9 cellular contexts compared by ENCODE assay signal in the genomic region with DNA sequence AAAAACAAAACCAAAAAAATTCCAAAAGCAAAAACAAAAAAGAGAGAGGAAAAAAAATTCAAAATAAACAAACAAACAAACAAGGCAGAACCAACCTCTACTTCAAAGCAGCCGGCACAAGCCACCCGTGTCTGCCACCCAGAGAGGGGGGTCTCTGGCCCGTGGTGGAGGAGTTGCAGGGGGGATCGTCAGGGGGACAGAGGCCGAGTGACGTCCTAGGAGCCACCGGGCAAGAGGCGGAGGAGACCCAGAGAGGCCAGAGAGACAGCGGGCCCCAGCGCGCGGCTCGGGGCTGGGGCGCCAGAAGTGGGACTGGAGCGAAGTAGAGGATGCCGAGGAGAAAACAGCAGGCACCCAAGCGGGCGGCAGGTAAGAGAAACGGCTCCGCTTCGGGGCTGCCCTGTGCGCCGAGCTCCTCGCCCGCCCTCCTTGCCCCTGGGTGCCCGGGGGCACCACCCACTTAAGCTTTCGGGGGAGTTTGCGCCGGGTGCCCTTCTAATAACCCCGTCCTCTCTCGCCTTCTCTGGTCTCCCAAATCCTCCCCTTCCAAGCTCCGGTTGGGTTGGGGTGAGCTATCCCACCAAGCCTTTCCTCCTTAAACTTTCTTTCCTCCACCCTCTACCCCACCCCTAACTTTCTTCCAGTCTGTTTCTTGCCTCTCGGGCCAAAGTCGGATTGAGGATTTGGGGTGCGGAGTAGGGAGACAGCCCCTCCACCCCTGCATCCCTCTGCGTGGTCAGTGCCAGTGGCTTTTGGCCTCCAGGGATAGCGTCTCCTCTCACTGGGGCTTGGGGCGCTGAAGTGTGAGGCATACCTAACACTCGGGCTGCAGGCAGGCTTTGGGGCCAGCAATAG. TPM values are rescaled to one million over a fixed set of nuclear protein-coding genes. Genes with fewer than 3 reads are reported as not detected.
A peak's percentile ranks its signal among the peaks of the same experiment; 100 is the strongest.
DNase-seq lines count a peak whose midpoint lies in the region; TF ChIP-seq lines count a peak whose summit lies in the region.
"Had no signal": no experiment of that assay in that cellular context is flagged by ENCODE, and none has a peak within 500 bp of the region (broad histone marks: within the 10 kb centered on the region; RNA-seq: fewer than 3 reads in every experiment).

No MANE protein-coding gene starts in this region.

- peaks cover 35% of the 10 kb centered on the region for H3K27me3 ChIP-seq in HUES48 (ENCODE audit: control insufficient read depth, insufficient read depth, low read length)
- no peaks in the 10 kb centered on the region for H3K27me3 ChIP-seq in neural cell (ENCODE audit: insufficient read depth, low read depth, low read length)
- H3K27me3 ChIP-seq in vagina, result no peaks in the 10 kb centered on the region

- H4K20me1 ChIP-seq in neural cell (ENCODE audit: insufficient read depth), result no peaks in the 10 kb centered on the region

- no peaks in the 10 kb centered on the region for H3K9me2 ChIP-seq in neural cell (ENCODE audit: insufficient read depth, low read length)

- H3K27ac ChIP-seq in HUES48 (ENCODE audit: low read depth, low read length), result no peak overlapping the region
- peak overlapping the region; percentile 79 for H3K27ac ChIP-seq in neural cell (ENCODE audit: low read length)
- H3K27ac ChIP-seq in vagina, result peak overlapping the region; percentile 62
- H3K27ac ChIP-seq: HL-60 had no signal

- H3K9me3 ChIP-seq in HUES48 (ENCODE audit: control insufficient read depth, insufficient read depth, low read length), result no peaks in the 10 kb centered on the region
- H3K9me3 ChIP-seq in neural cell (ENCODE audit: low read length), result no peaks in the 10 kb centered on the region
- H3K9me3 ChIP-seq in vagina, result no peaks in the 10 kb centered on the region

- peak overlapping the region; percentile 54 for H3K4me2 ChIP-seq in neural cell (ENCODE audit: low read length)

- TF ChIP-seq CTCF in epithelial cell of proximal tubule (conservative IDR thresholded peaks at IDR 0.05; ENCODE audit: low read depth, low read length) (no peak), neural cell (IDR thresholded peaks at IDR 0.05; ENCODE audit: poor library complexity, severe bottlenecking) (no peak), vagina (IDR thresholded peaks at IDR 0.05) (no peak)

- TF ChIP-seq POLR2A in vagina (IDR thresholded peaks at IDR 0.05) (no peak), erythroblast (IDR thresholded peaks at IDR 0.05; ENCODE audit: low read length) (no peak)

- H3K36me3 ChIP-seq in HUES48 (ENCODE audit: control insufficient read depth, insufficient read depth, low read length) (no peaks in the 10 kb centered on the region), neural cell (ENCODE audit: insufficient read depth, low read length) (no peaks in the 10 kb centered on the region), vagina (no peaks in the 10 kb centered on the region)

- H3K4me1 ChIP-seq in HUES48 (ENCODE audit: control insufficient read depth, insufficient read depth, low read length) (peaks cover 9% of the 10 kb centered on the region), vagina (peaks cover 13% of the 10 kb centered on the region)

- TF ChIP-seq RAD21 in neural cell (conservative IDR thresholded peaks at IDR 0.05), result peak; percentile 49

- intact Hi-C loops in vagina (cut with DNase I), result no loop called here

- H3K4me3 ChIP-seq in HUES48 (ENCODE audit: low read depth, low read length) (peak overlapping the region; percentile 97), epithelial cell of proximal tubule (ENCODE audit: low read depth, low read length) (peak overlapping the region; percentile 67), neural cell (ENCODE audit: low read length) (peak overlapping the region; percentile 77), vagina (peak overlapping the region; percentile 49 to 59)

- DNase-seq in activated CD4-positive, alpha-beta T cell treated with anti-CD3 and anti-CD28 coated beads, Interleukin-2, amount 50 U/mL, for 24 hours (ENCODE audit: low read depth in 1 of 2, low spot score in 1 of 2), result peak; percentile 6 to 28
- DNase-seq in epithelial cell of proximal tubule (ENCODE audit: low read depth) (no peak), vagina (ENCODE audit: extremely low spot score in 2 of 2) (no peak), SHP77 treated with DMSO at 0.1 percent for 48 hours (lab: John Stamatoyannopoulos, UW) (no peak), erythroblast (lab: John Stamatoyannopoulos, UW) (no peak), SIG-M5 (lab: John Stamatoyannopoulos, UW) (no peak)

- no peak overlapping the region for H2AFZ ChIP-seq in neural cell (ENCODE audit: low read depth, low read length)

- H3K9ac ChIP-seq in HUES48 (ENCODE audit: low read depth, low read length) (no peak overlapping the region), neural cell (ENCODE audit: low read length) (peak overlapping the region; percentile 78)

- H3F3A ChIP-seq in neural cell (ENCODE audit: insufficient read depth, low read length, poor library complexity, severe bottlenecking), result no peaks in the 10 kb centered on the region

- no peak for TF ChIP-seq EP300 in neural cell (conservative IDR thresholded peaks at IDR 0.05; ENCODE audit: poor library complexity, severe bottlenecking)

- peaks cover 51% of the 10 kb centered on the region for H3K79me2 ChIP-seq in neural cell (replicated peaks; ENCODE audit: insufficient read depth, low read length)

TF ChIP-seq in neural cell, 6 proteins besides CTCF, POLR2A, EP300 and RAD21:
- TF ChIP-seq POLR2AphosphoS5 (IDR thresholded peaks at IDR 0.05), result no peak
- no peak for TF ChIP-seq REST (IDR thresholded peaks at IDR 0.05; ENCODE audit: borderline replicate concordance)
- no peak for TF ChIP-seq TAF1 (IDR thresholded peaks at IDR 0.05; ENCODE audit: low read depth)
- no peak for TF ChIP-seq EZH2 (IDR thresholded peaks at IDR 0.05; ENCODE audit: borderline replicate concordance, insufficient read depth, low read length, poor library complexity, severe bottlenecking)
- TF ChIP-seq MXI1 (conservative IDR thresholded peaks at IDR 0.05; ENCODE audit: poor library complexity, severe bottlenecking), result no peak
- no peak for TF ChIP-seq SMC3 (conservative IDR thresholded peaks at IDR 0.05; ENCODE audit: poor library complexity)

RNA-seq across cellular contexts. Expression of gene TSHZ2, which starts 1.0 kb away (rescaled TPM):
- total RNA-seq in epithelial cell of proximal tubule (0.06 TPM in 1 of 2 replicates, not detected in the other), vagina (30.4 TPM)
- polyA plus RNA-seq in neural cell, result 4.6 and 6.0 TPM in 2 replicates
- 39.4 and 52.6 TPM in 2 replicates for polyA minus RNA-seq in neural cell

Comparison
In these comparisons a context has a peak if more than half of its experiments do, and no peak if none do; other contexts are left out.
1. DNase-seq: peak in activated CD4-positive, alpha-beta T cell treated with anti-CD3 and anti-CD28 coated beads, Interleukin-2, amount 50 U/mL, for 24 hours (2 of 2); none in epithelial cell of proximal tubule (single experiment), vagina (0 of 2), SHP77 treated with DMSO at 0.1 percent for 48 hours (single experiment), erythroblast (0 of 2) and SIG-M5 (single experiment).
2. RNA of gene TSHZ2, which starts 1.0 kb away (total RNA-seq): 30.4 TPM in vagina (single experiment); 0.06 TPM in epithelial cell of proximal tubule; every median in the first group is over 10 times any median in the second.
3. Peak in every context shown above with its lines, with median percentiles within 50 percentile points of each other: H3K4me3 ChIP-seq.